ENCODE assay signal across 24 cellular contexts in the genomic region with DNA sequence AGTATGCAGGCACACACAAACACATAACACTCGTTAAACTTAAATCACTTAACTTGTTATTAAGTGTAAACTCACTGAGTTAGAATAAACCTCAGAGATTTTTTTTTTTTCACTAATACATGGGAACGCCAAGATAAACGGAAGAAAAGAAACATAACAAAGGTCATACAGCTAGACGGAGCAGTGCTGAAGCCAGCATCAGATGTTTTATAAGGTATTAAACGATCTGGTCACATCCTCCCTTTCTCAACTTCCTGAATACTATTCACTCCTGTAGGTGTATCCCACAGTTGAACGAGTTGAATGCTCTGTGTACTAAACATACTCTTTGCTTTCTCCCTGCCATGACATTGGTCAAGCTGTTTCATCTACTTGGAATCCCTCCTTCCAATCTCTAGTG.
"Had no signal": no experiment of that assay in that cellular context is flagged by ENCODE, and none has a peak within 500 bp of the region (broad histone marks: within the 10 kb centered on the region; RNA-seq: fewer than 3 reads in every experiment).

No MANE protein-coding gene starts in this region.

- H3K27ac Mint-ChIP-seq: activated CD4-positive, alpha-beta memory T cell treated with anti-CD3 and anti-CD28 coated beads, Interleukin-2, amount 10 ng/mL, durations not matched to agents 7 days and 5 days; activated naive CD8-positive, alpha-beta T cell treated with anti-CD3 and anti-CD28 coated beads, Interleukin-2, amount 50 U/mL, for 24 hours; stimulated activated memory B cell treated with anti-CD40 and anti-IgM and Interleukin-4, amounts not matched to agents 10 μg/mL and 1 μg/mL and 100 μg/mL, for 72 hours; T-cell had no signal

- H3K27me3 ChIP-seq: brain microvascular endothelial cell, colonic mucosa, esophagus muscularis mucosa, left lung, pancreas, sigmoid colon, upper lobe of right lung had no signal

- ATAC-seq: activated naive CD8-positive, alpha-beta T cell treated with anti-CD3 and anti-CD28 coated beads, Interleukin-2, amount 50 U/mL, for 24 hours; activated T-helper 17 cell treated with anti-CD3 and anti-CD28 coated beads, Interleukin-2, amount 50 U/mL, for 72 hours; left lung; pancreas; SK-N-SH treated with all-trans-retinoic acid at 6 μM for 48 hours; stimulated activated memory B cell treated with anti-CD40 and anti-IgM and Interleukin-4, amounts not matched to agents 10 μg/mL and 1 μg/mL and 100 μg/mL, for 72 hours; T-cell; upper lobe of right lung had no signal

- H3K9me3 Mint-ChIP-seq: activated CD4-positive, alpha-beta memory T cell treated with anti-CD3 and anti-CD28 coated beads, Interleukin-2, amount 10 ng/mL, durations not matched to agents 7 days and 5 days; activated T-helper 17 cell treated with anti-CD3 and anti-CD28 coated beads, Interleukin-2, amount 50 U/mL, for 72 hours had no signal

- H3K4me3 Mint-ChIP-seq: activated CD4-positive, alpha-beta memory T cell treated with anti-CD3 and anti-CD28 coated beads, Interleukin-2, amount 10 ng/mL, durations not matched to agents 7 days and 5 days; activated naive CD8-positive, alpha-beta T cell treated with anti-CD3 and anti-CD28 coated beads, Interleukin-2, amount 50 U/mL, for 24 hours; activated T-helper 17 cell treated with anti-CD3 and anti-CD28 coated beads, Interleukin-2, amount 50 U/mL, for 72 hours; stimulated activated memory B cell treated with anti-CD40 and anti-IgM and Interleukin-4, amounts not matched to agents 10 μg/mL and 1 μg/mL and 100 μg/mL, for 72 hours; T-cell had no signal

- H3K36me3 ChIP-seq: brain microvascular endothelial cell, colonic mucosa, esophagus muscularis mucosa, left lung, pancreas, sigmoid colon, thoracic aorta, upper lobe of right lung had no signal

- H3K9me3 ChIP-seq: colonic mucosa, esophagus muscularis mucosa, pancreas, thoracic aorta, upper lobe of right lung had no signal

- H3K4me3 ChIP-seq: colonic mucosa, esophagus muscularis mucosa, left lung, pancreas, sigmoid colon, thoracic aorta, upper lobe of right lung had no signal

- H3K4me1 ChIP-seq: left lung, pancreas, upper lobe of right lung had no signal

- DNase-seq: activated CD4-positive, alpha-beta memory T cell treated with anti-CD3 and anti-CD28 coated beads, Interleukin-2, amount 10 ng/mL, durations not matched to agents 7 days and 5 days; activated CD4-positive, alpha-beta T cell treated with anti-CD3 and anti-CD28 coated beads for 48 hours; activated CD4-positive, CD25-positive, alpha-beta regulatory T cell; activated naive CD4-positive, alpha-beta T cell; activated naive CD8-positive, alpha-beta T cell treated with anti-CD3 and anti-CD28 coated beads, Interleukin-2, amount 50 U/mL, for 24 hours; activated T-cell treated with anti-CD3 and anti-CD28 coated beads, Interleukin-2, amount 50 U/mL, for 1 hour; aorta; brain microvascular endothelial cell; central memory CD4-positive, alpha-beta T cell; colonic mucosa; effector CD4-positive, alpha-beta T cell; islet precursor cell; left lung; naive B cell; pancreas; sigmoid colon; stimulated activated CD4-positive, alpha-beta T cell treated with anti-CD3 and anti-CD28 coated beads, Interleukin-4, amount 100 ng/mL, for 4 hours; T-cell; upper lobe of right lung had no signal

- H3K27ac ChIP-seq: brain microvascular endothelial cell, colonic mucosa, left lung, pancreas, thoracic aorta, upper lobe of right lung had no signal

- H3K4me1 Mint-ChIP-seq: activated CD4-positive, alpha-beta memory T cell treated with anti-CD3 and anti-CD28 coated beads, Interleukin-2, amount 10 ng/mL, durations not matched to agents 7 days and 5 days; activated naive CD8-positive, alpha-beta T cell treated with anti-CD3 and anti-CD28 coated beads, Interleukin-2, amount 50 U/mL, for 24 hours; activated T-helper 17 cell treated with anti-CD3 and anti-CD28 coated beads, Interleukin-2, amount 50 U/mL, for 72 hours; stimulated activated memory B cell treated with anti-CD40 and anti-IgM and Interleukin-4, amounts not matched to agents 10 μg/mL and 1 μg/mL and 100 μg/mL, for 72 hours; T-cell had no signal

- H3K27me3 Mint-ChIP-seq: activated CD4-positive, alpha-beta memory T cell treated with anti-CD3 and anti-CD28 coated beads, Interleukin-2, amount 10 ng/mL, durations not matched to agents 7 days and 5 days; activated naive CD8-positive, alpha-beta T cell treated with anti-CD3 and anti-CD28 coated beads, Interleukin-2, amount 50 U/mL, for 24 hours; activated T-helper 17 cell treated with anti-CD3 and anti-CD28 coated beads, Interleukin-2, amount 50 U/mL, for 72 hours; naive B cell; stimulated activated memory B cell treated with anti-CD40 and anti-IgM and Interleukin-4, amounts not matched to agents 10 μg/mL and 1 μg/mL and 100 μg/mL, for 72 hours; T-cell had no signal
